ENCODE assay signal across 1 cellular context in genomic region chr7:151078233-151079040, GRCh38.
TF ChIP-seq lines count a peak whose summit lies in the region.

No MANE protein-coding gene starts in this region.

TF ChIP-seq in GM12878, 131 proteins besides CTCF, POLR2A, EP300 and RAD21:
- TF ChIP-seq ZNF217 (IDR thresholded peaks at IDR 0.05): no peak
- no peak for TF ChIP-seq MAX (IDR thresholded peaks at IDR 0.05; ENCODE audit: low read depth, low read length)
- TF ChIP-seq POLR2AphosphoS5 (IDR thresholded peaks at IDR 0.05; ENCODE audit: low read length): peak; percentile 32; the same call in 1 of the 2 replicates
- TF ChIP-seq ZBTB33 (IDR thresholded peaks at IDR 0.05): no peak
- no peak for TF ChIP-seq CREB1 (IDR thresholded peaks at IDR 0.05; ENCODE audit: low read depth)
- peak; percentile 24 for TF ChIP-seq USF1 (IDR thresholded peaks at IDR 0.05; ENCODE audit: borderline replicate concordance, extremely low read length, insufficient read depth, low read depth, low read length)
- no peak for TF ChIP-seq CEBPB (IDR thresholded peaks at IDR 0.05; ENCODE audit: borderline replicate concordance in 1 of 2, low read depth in 2 of 2, low read length in 2 of 2)
- no peak for TF ChIP-seq GABPA (IDR thresholded peaks at IDR 0.05; ENCODE audit: low read depth)
- TF ChIP-seq BCL3 (IDR thresholded peaks at IDR 0.05; ENCODE audit: borderline replicate concordance, insufficient read depth, low read depth, low read length, poor library complexity, severe bottlenecking): no peak
- TF ChIP-seq BHLHE40 (IDR thresholded peaks at IDR 0.05; ENCODE audit: borderline replicate concordance in 1 of 2, low read depth in 2 of 2, low read length in 1 of 2): peak in 1 of 2 experiments; percentile 78; a peak in 3 of 4 replicates
- no peak for TF ChIP-seq WRNIP1 (IDR thresholded peaks at IDR 0.05; ENCODE audit: borderline replicate concordance, low read depth, low read length)
- TF ChIP-seq CEBPZ (IDR thresholded peaks at IDR 0.05; ENCODE audit: low read depth, low read length): no peak
- no peak for TF ChIP-seq ELK1 (IDR thresholded peaks at IDR 0.05; ENCODE audit: low read depth, low read length)
- TF ChIP-seq MEF2B (IDR thresholded peaks at IDR 0.05; ENCODE audit: partially characterized antibody, poor library complexity, severe bottlenecking): peak; percentile 30
- TF ChIP-seq ZNF622 (IDR thresholded peaks at IDR 0.05): no peak
- TF ChIP-seq POLR2AphosphoS2 (IDR thresholded peaks at IDR 0.05; ENCODE audit: low read depth, low read length): 0 out of 2 replicates have a peak, but pooled peaks have one; percentile 16
- TF ChIP-seq TAF1 (IDR thresholded peaks at IDR 0.05; ENCODE audit: borderline replicate concordance, low read depth, low read length): no peak
